ENCODE assay signal across 8 cellular contexts in the genomic region with DNA sequence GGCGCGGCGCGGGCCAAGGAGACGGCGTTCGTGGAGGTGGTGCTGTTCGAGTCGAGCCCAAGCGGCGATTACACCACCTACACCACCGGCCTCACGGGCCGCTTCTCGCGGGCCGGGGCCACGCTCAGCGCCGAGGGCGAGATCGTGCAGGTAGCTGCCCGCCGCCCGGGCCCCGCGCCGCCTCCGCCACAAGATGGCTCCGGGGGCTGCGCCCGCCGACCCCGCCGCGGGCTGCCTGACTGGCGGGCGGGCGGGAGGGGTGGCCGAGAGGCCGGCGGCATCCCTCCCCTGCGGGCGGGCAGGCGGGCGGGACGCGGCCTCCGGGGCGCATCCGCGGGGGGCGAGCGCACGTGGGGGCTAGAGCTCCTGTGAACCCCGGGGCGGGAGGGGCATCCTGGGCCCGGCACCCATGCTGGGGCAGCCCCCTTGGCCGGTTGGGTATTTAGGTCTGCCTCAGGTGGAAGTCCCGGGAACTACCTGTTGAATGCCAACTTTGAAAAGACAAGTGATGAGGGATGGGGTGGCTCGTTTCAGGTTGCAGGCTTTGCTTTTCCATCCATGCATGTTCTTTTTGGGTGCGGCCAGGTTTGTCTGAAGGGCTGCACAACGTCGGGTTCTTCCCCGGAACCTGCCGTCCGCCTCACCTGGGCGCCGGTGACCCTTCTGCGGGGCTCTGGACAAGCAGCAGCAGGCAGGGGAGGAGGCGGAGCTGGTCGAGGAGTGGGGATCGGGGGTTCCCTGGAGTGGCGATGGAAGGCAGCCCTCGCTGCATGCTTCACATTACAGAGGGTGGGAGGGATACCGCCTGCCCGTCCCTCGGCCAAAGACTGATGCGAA. TPM values are rescaled to one million over a fixed set of nuclear protein-coding genes. Genes with fewer than 3 reads are reported as not detected.
DNase-seq lines count a peak whose midpoint lies in the region; ATAC-seq and TF ChIP-seq lines count a peak whose summit lies in the region.

No MANE protein-coding gene starts in this region.

- peaks cover 15% of the 10 kb centered on the region for H3K4me1 Mint-ChIP-seq in activated CD4-positive, alpha-beta memory T cell treated with anti-CD3 and anti-CD28 coated beads for 36 hours (ENCODE audit: low read depth)
- peaks cover 39% of the 10 kb centered on the region for H3K4me1 Mint-ChIP-seq in type B pancreatic cell (ENCODE audit: unreplicated experiment)

- CTCF ChIA-PET in activated CD4-positive, alpha-beta memory T cell treated with anti-CD3 and anti-CD28 coated beads for 36 hours (lab: Charles Lee): interaction anchor here (0.5 to 2.2 kb wide), 2 partner anchors 157 to 298 kb away, joined by 3 to 7 read pairs; no protein-coding TSS in a partner anchor

- H3K9me3 Mint-ChIP-seq in activated CD4-positive, alpha-beta memory T cell treated with anti-CD3 and anti-CD28 coated beads for 36 hours: no peaks in the 10 kb centered on the region
- no peaks in the 10 kb centered on the region for H3K9me3 Mint-ChIP-seq in type B pancreatic cell

- H3K36me3 ChIP-seq in endocrine pancreas (ENCODE audit: control insufficient read depth, insufficient read depth, low read length) (no peaks in the 10 kb centered on the region), muscle layer of colon (ENCODE audit: insufficient read depth, low read length) (no peaks in the 10 kb centered on the region)

- H3K27me3 ChIP-seq in endocrine pancreas (ENCODE audit: control insufficient read depth, insufficient read depth, low read length) (no peaks in the 10 kb centered on the region), muscle layer of colon (ENCODE audit: control insufficient read depth in 1 of 2, insufficient read depth in 2 of 2, low read length in 2 of 2) (no peaks in the 10 kb centered on the region)

- H3K27me3 Mint-ChIP-seq in activated CD4-positive, alpha-beta memory T cell treated with anti-CD3 and anti-CD28 coated beads for 36 hours: peaks cover 22% of the 10 kb centered on the region
- no peaks in the 10 kb centered on the region for H3K27me3 Mint-ChIP-seq in type B pancreatic cell

- H3K4me3 ChIP-seq in endocrine pancreas (ENCODE audit: control insufficient read depth, insufficient read depth, low read length) (no peak overlapping the region), muscle layer of colon (ENCODE audit: low read depth in 1 of 2, low read length in 2 of 2) (peak overlapping the region; percentile 62 to 65)

- H3K36me3 Mint-ChIP-seq in activated CD4-positive, alpha-beta memory T cell treated with anti-CD3 and anti-CD28 coated beads for 36 hours: no peaks in the 10 kb centered on the region
- no peaks in the 10 kb centered on the region for H3K36me3 Mint-ChIP-seq in type B pancreatic cell

- TF ChIP-seq CTCF in GM12874 (IDR thresholded peaks at IDR 0.05; ENCODE audit: insufficient read depth, low read depth, low read length) (peak; percentile 19; the same call in 1 of the 2 replicates), type B pancreatic cell (conservative IDR thresholded peaks at IDR 0.05) (peak; percentile 36)

- H3K9ac ChIP-seq in endocrine pancreas (ENCODE audit: control insufficient read depth, insufficient read depth, low read length): peak overlapping the region; percentile 8
- H3K9ac ChIP-seq in muscle layer of colon (ENCODE audit: low read length): peak overlapping the region; percentile 40

- intact Hi-C loops in activated CD4-positive, alpha-beta memory T cell treated with anti-CD3 and anti-CD28 coated beads for 36 hours (cut with micrococcal nuclease): loop anchor here (1.0 to 5.0 kb wide), 4 partner anchors 25 to 188 kb away; partner anchors contain the start of genes HSCB and KREMEN1

- H3K4me1 ChIP-seq in endocrine pancreas (ENCODE audit: control insufficient read depth, insufficient read depth, low read length): peaks cover 9% of the 10 kb centered on the region
- peaks cover 35% of the 10 kb centered on the region for H3K4me1 ChIP-seq in muscle layer of colon (ENCODE audit: insufficient read depth, low read length)

- POLR2A ChIA-PET in activated CD4-positive, alpha-beta memory T cell treated with anti-CD3 and anti-CD28 coated beads for 36 hours (lab: Charles Lee): interaction anchor here (2.3 kb wide), 1 partner anchor 84 kb away, joined by 6 read pairs; the partner anchor contains the start of gene XBP1

- no peak overlapping the region for H3K27ac Mint-ChIP-seq in activated CD4-positive, alpha-beta memory T cell treated with anti-CD3 and anti-CD28 coated beads for 36 hours
- H3K27ac Mint-ChIP-seq in type B pancreatic cell: peak overlapping the region; percentile 69

- H3K27ac ChIP-seq in muscle layer of colon (ENCODE audit: low read depth, low read length): peak overlapping the region; percentile 31

- H3K9me3 ChIP-seq in endocrine pancreas (ENCODE audit: control insufficient read depth, low read length) (no peaks in the 10 kb centered on the region), muscle layer of colon (ENCODE audit: low read length) (no peaks in the 10 kb centered on the region)

- DNase-seq in HuH-7.5 (ENCODE audit: low spot score) (peak; percentile 73), type B pancreatic cell (ENCODE audit: extremely low spot score, unreplicated experiment) (peak; percentile 73)
- peak; percentile 41 for DNase-seq in activated CD4-positive, alpha-beta memory T cell treated with anti-CD3 and anti-CD28 coated beads for 36 hours

- ATAC-seq in GM21447 (IDR thresholded peaks at IDR 0.05; ENCODE audit: unreplicated experiment) (no peak), HG02981 (IDR thresholded peaks at IDR 0.05; ENCODE audit: unreplicated experiment) (no peak)

- peak overlapping the region; percentile 60 for H3K4me3 Mint-ChIP-seq in activated CD4-positive, alpha-beta memory T cell treated with anti-CD3 and anti-CD28 coated beads for 36 hours
- H3K4me3 Mint-ChIP-seq in type B pancreatic cell: peak overlapping the region; percentile 88

RNA-seq across cellular contexts. Expression of gene ZNRF3, which starts 0.8 kb away (rescaled TPM):
- total RNA-seq in activated CD4-positive, alpha-beta memory T cell treated with anti-CD3 and anti-CD28 coated beads for 36 hours: 1 to 10 TPM; 1.3 to 1.5 TPM
- total RNA-seq in type B pancreatic cell (ENCODE audit: low replicate concordance): 17.9 and 23.1 TPM in 2 replicates
